ENCODE assay signal across 1 cellular context in the genomic region with DNA sequence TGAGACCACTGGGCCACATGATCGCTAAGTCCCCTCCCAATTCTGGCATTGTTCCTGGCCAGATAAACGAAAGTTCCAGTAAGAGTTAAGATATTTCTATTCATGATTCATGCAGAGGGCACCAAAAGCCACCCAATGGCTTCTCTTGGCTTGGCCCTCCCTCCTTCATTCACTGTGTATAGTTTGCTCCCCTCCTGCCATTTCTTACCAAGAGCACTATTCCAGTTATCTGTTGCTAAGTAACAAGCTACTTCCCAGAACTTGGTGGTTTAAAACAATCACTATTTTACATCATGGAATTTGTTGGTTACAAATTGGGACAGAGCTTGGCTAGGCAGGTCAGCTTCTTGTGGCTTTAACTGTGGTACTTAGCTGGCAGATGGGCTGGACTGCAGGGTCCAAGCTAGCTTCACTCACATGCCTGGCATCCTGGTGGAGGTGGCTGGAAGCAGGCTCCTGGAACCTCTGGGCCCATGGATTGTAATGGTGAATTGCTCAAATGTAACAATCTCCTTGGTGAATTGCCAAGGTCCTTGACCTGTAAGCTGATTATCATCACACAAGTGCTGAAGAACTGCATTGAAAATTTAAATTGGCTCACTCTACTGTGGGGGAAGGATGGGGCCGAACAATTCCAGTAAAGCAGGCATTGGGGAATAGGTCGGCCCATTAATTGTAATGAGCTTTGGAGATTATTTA.
TF ChIP-seq lines count a peak whose summit lies in the region.

No MANE protein-coding gene starts in this region.

TF ChIP-seq in IMR-90, 13 proteins besides CTCF, POLR2A, EP300 and RAD21:
- TF ChIP-seq, protein P1, sequence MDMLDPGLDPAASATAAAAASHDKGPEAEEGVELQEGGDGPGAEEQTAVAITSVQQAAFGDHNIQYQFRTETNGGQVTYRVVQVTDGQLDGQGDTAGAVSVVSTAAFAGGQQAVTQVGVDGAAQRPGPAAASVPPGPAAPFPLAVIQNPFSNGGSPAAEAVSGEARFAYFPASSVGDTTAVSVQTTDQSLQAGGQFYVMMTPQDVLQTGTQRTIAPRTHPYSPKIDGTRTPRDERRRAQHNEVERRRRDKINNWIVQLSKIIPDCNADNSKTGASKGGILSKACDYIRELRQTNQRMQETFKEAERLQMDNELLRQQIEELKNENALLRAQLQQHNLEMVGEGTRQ (IDR thresholded peaks at IDR 0.05; ENCODE audit: low read depth, low read length), result no peak
- TF ChIP-seq NFE2L2 (IDR thresholded peaks at IDR 0.05; ENCODE audit: low read depth, low read length), result no peak
- TF ChIP-seq MXI1 (IDR thresholded peaks at IDR 0.05; ENCODE audit: borderline replicate concordance, low read depth, low read length), result no peak
- TF ChIP-seq, protein P2, sequence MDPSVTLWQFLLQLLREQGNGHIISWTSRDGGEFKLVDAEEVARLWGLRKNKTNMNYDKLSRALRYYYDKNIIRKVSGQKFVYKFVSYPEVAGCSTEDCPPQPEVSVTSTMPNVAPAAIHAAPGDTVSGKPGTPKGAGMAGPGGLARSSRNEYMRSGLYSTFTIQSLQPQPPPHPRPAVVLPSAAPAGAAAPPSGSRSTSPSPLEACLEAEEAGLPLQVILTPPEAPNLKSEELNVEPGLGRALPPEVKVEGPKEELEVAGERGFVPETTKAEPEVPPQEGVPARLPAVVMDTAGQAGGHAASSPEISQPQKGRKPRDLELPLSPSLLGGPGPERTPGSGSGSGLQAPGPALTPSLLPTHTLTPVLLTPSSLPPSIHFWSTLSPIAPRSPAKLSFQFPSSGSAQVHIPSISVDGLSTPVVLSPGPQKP (IDR thresholded peaks at IDR 0.05; ENCODE audit: borderline replicate concordance, low read depth, low read length), result no peak
- TF ChIP-seq CHD1 (IDR thresholded peaks at IDR 0.05; ENCODE audit: low read depth, low read length), result no peak
- TF ChIP-seq RCOR1 (IDR thresholded peaks at IDR 0.05; ENCODE audit: insufficient replicate concordance, low read length), result no peak
- TF ChIP-seq BHLHE40 (IDR thresholded peaks at IDR 0.05; ENCODE audit: low read depth, low read length), result no peak
- TF ChIP-seq SMC3 (IDR thresholded peaks at IDR 0.05; ENCODE audit: low read depth, low read length), result no peak
- no peak for TF ChIP-seq RFX5 (IDR thresholded peaks at IDR 0.05; ENCODE audit: low read depth, low read length)
- no peak for TF ChIP-seq MAZ (IDR thresholded peaks at IDR 0.05; ENCODE audit: borderline replicate concordance, low read depth, low read length)
- TF ChIP-seq FOS (IDR thresholded peaks at IDR 0.05; ENCODE audit: low read depth, low read length), result no peak
- no peak for TF ChIP-seq CEBPB (IDR thresholded peaks at IDR 0.05; ENCODE audit: low read depth, low read length)
- no peak for TF ChIP-seq MAFK (IDR thresholded peaks at IDR 0.05; ENCODE audit: low read depth, low read length)
